8 cellular contexts compared by ENCODE assay signal in the genomic region with DNA sequence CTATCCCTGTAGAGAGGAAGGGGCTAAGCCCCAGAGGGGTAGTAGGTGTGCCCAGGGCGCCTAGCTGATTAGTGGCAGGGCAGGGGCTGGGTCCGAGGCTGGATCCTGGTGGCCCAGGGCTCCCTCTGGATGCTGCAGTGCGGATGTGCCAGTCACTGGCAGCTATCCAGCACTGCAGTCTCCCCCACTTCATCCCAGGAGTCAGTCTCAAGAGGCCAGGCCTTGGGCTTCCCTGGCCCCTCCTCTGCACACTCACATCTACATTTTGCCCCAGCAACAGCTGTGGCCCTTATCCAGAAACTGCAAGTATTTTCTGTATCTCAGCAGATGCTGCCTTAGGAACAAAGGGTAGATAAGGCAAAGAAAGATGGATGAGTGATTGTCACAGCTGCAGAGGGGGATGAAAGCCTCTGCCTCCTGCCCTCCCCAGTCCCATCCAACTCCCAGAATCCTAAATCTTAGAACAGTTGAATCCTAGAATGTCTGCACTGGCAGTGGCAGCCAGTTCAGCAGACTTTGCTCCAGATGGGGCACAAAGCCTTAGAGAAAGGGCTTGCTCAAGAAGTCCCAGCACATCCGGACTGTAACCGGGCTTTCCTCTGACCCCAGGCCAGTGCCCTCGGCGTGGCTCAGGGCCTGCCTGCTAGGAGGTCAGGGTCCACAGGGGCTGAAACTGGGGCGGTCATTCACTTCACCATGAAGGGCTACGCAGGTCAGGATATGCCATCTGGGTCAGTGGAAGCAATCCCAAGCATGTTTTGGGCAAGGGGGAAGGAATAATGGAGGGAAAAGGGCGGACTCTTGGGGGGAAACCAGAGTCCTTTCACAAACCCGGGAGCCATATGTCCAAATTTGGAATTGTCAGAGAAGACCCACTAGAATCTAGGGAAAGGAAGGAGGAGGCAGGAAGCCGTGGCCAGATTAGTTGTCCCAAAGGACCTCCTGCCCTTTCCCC. TPM values are rescaled to one million over a fixed set of nuclear protein-coding genes. Genes with fewer than 3 reads are reported as not detected.
DNase-seq lines count a peak whose midpoint lies in the region; ATAC-seq and TF ChIP-seq lines count a peak whose summit lies in the region.

No MANE protein-coding gene starts in this region.

- H3K9me3 Mint-ChIP-seq in activated T-cell treated with anti-CD3 and anti-CD28 coated beads, Interleukin-2, amount 50 U/mL, for 4 hours: no peaks in the 10 kb centered on the region
- H3K9me3 Mint-ChIP-seq in glutamatergic neuron (ENCODE audit: unreplicated experiment): peaks cover 8% of the 10 kb centered on the region

- H3K4me3 ChIP-seq in BLaER1 (peak overlapping the region; percentile 86), rectal smooth muscle tissue (ENCODE audit: low read length) (peak overlapping the region; percentile 78), PC-9 (no peak overlapping the region)

- TF ChIP-seq CTCF in glutamatergic neuron (IDR thresholded peaks at IDR 0.05; ENCODE audit: partially characterized antibody, unreplicated experiment) (no peak), PC-9 (conservative IDR thresholded peaks at IDR 0.05) (no peak)

- H3K4me2 ChIP-seq in BLaER1 (peak overlapping the region; percentile 98), PC-9 (no peak overlapping the region)

- peaks cover 10% of the 10 kb centered on the region for H3K36me3 Mint-ChIP-seq in activated T-cell treated with anti-CD3 and anti-CD28 coated beads, Interleukin-2, amount 50 U/mL, for 4 hours (ENCODE audit: insufficient read depth)
- H3K36me3 Mint-ChIP-seq in glutamatergic neuron (ENCODE audit: unreplicated experiment): no peaks in the 10 kb centered on the region

- H3K9ac ChIP-seq in BLaER1 (peak overlapping the region; percentile 85), rectal smooth muscle tissue (ENCODE audit: low read length) (peak overlapping the region; percentile 90)

- H3K4me3 Mint-ChIP-seq in activated T-cell treated with anti-CD3 and anti-CD28 coated beads, Interleukin-2, amount 50 U/mL, for 4 hours: peak overlapping the region; percentile 92
- H3K4me3 Mint-ChIP-seq in glutamatergic neuron (ENCODE audit: unreplicated experiment): peak overlapping the region; percentile 95

- H3K4me1 Mint-ChIP-seq in activated T-cell treated with anti-CD3 and anti-CD28 coated beads, Interleukin-2, amount 50 U/mL, for 4 hours (ENCODE audit: low read depth): peaks cover 79% of the 10 kb centered on the region
- H3K4me1 Mint-ChIP-seq in glutamatergic neuron (ENCODE audit: low read depth, unreplicated experiment): peaks cover 33% of the 10 kb centered on the region

- no peaks in the 10 kb centered on the region for H3K9me2 ChIP-seq in PC-9 (ENCODE audit: insufficient read depth)

- H2AFZ ChIP-seq in PC-9: no peak overlapping the region

- no peak for DNase-seq in activated T-cell treated with anti-CD3 and anti-CD28 coated beads, Interleukin-2, amount 50 U/mL, for 4 hours
- peak; percentile 54 for DNase-seq in glutamatergic neuron
- no peak for DNase-seq in DMS153 (lab: John Stamatoyannopoulos, UW)
- DNase-seq in PC-9: no peak

- H3K27me3 ChIP-seq in BLaER1 (no peaks in the 10 kb centered on the region), rectal smooth muscle tissue (ENCODE audit: control insufficient read depth, insufficient read depth, low read length) (no peaks in the 10 kb centered on the region), PC-9 (ENCODE audit: insufficient read depth, low read depth) (peaks cover 6% of the 10 kb centered on the region; the same call in 1 of the 2 replicates)

- H3F3A ChIP-seq in PC-9 (ENCODE audit: insufficient read depth, low read depth): no peaks in the 10 kb centered on the region

- POLR2A ChIA-PET in PC-9 (lab: Charles Lee; ENCODE audit: unreplicated experiment): no interaction called here

- no peaks in the 10 kb centered on the region for H3K27me3 Mint-ChIP-seq in activated T-cell treated with anti-CD3 and anti-CD28 coated beads, Interleukin-2, amount 50 U/mL, for 4 hours (ENCODE audit: low read depth)
- peaks cover 5% of the 10 kb centered on the region for H3K27me3 Mint-ChIP-seq in glutamatergic neuron (ENCODE audit: unreplicated experiment)

- no peaks in the 10 kb centered on the region for H3K79me2 ChIP-seq in PC-9 (ENCODE audit: low read depth)

- H3K36me3 ChIP-seq in BLaER1 (no peaks in the 10 kb centered on the region), rectal smooth muscle tissue (ENCODE audit: control insufficient read depth, insufficient read depth, low read length) (no peaks in the 10 kb centered on the region), PC-9 (ENCODE audit: low read depth) (no peaks in the 10 kb centered on the region)

- peak; percentile 34 for ATAC-seq in GM19324 (IDR thresholded peaks at IDR 0.05; ENCODE audit: low FRiP score, unreplicated experiment)
- no peak for ATAC-seq in activated T-cell treated with anti-CD3 and anti-CD28 coated beads, Interleukin-2, amount 50 U/mL, for 4 hours

- no TSS peak for BruUV-seq in PC-9 (replicated peaks; lab: Mats Ljungman, UMichigan)

- H3K27ac ChIP-seq in BLaER1: peak overlapping the region; percentile 82
- peak overlapping the region; percentile 80 for H3K27ac ChIP-seq in rectal smooth muscle tissue (ENCODE audit: low read depth, low read length)
- no peak overlapping the region for H3K27ac ChIP-seq in PC-9

- CTCF ChIA-PET in PC-9 (lab: Charles Lee): no interaction called here

- H3K9me3 ChIP-seq in BLaER1 (no peaks in the 10 kb centered on the region), PC-9 (ENCODE audit: insufficient read depth, low read depth) (no peaks in the 10 kb centered on the region)

- H4K20me1 ChIP-seq in BLaER1 (no peaks in the 10 kb centered on the region), PC-9 (ENCODE audit: insufficient read depth) (no peaks in the 10 kb centered on the region)

- TF ChIP-seq EP300 in Ishikawa (IDR thresholded peaks at IDR 0.05; ENCODE audit: borderline replicate concordance): no peak

- intact Hi-C loops in PC-9 (cut with micrococcal nuclease; ENCODE audit: unreplicated experiment): loop anchor here (2.0 kb wide), 1 partner anchor 29 kb away; no protein-coding TSS in a partner anchor

- H3K4me1 ChIP-seq in BLaER1: peaks cover 73% of the 10 kb centered on the region
- peaks cover 34% of the 10 kb centered on the region for H3K4me1 ChIP-seq in rectal smooth muscle tissue (ENCODE audit: control insufficient read depth, insufficient read depth, low read length)
- no peaks in the 10 kb centered on the region for H3K4me1 ChIP-seq in PC-9 (replicated peaks; ENCODE audit: insufficient read depth)

- H3K27ac Mint-ChIP-seq in glutamatergic neuron (ENCODE audit: unreplicated experiment): peak overlapping the region; percentile 97

- no peak for TF ChIP-seq RAD21 in Ishikawa (IDR thresholded peaks at IDR 0.05; ENCODE audit: low read depth)

TF ChIP-seq in Ishikawa, 13 proteins besides CTCF, POLR2A, EP300 and RAD21:
- TF ChIP-seq ZBTB7A (IDR thresholded peaks at IDR 0.05; ENCODE audit: low read depth): 0 out of 2 replicates have a peak, but pooled peaks have one; percentile 32
- TF ChIP-seq FOXM1 (IDR thresholded peaks at IDR 0.05; ENCODE audit: borderline replicate concordance, low read depth): no peak
TF ChIP-seq in Ishikawa: peak in this region for 1.

RNA-seq across cellular contexts. Expression of a gene that starts 1.5 kb away (rescaled TPM):
- total RNA-seq in activated T-cell treated with anti-CD3 and anti-CD28 coated beads, Interleukin-2, amount 50 U/mL, for 4 hours: 100 to 1,000 TPM; 102 to 156 (median 128) TPM
- total RNA-seq in glutamatergic neuron (ENCODE audit: unreplicated experiment): 143 TPM
- total RNA-seq in PC-9 (2021): 18.0 and 22.4 TPM in 2 replicates
